1 cellular context compared by ENCODE assay signal in the genomic region with DNA sequence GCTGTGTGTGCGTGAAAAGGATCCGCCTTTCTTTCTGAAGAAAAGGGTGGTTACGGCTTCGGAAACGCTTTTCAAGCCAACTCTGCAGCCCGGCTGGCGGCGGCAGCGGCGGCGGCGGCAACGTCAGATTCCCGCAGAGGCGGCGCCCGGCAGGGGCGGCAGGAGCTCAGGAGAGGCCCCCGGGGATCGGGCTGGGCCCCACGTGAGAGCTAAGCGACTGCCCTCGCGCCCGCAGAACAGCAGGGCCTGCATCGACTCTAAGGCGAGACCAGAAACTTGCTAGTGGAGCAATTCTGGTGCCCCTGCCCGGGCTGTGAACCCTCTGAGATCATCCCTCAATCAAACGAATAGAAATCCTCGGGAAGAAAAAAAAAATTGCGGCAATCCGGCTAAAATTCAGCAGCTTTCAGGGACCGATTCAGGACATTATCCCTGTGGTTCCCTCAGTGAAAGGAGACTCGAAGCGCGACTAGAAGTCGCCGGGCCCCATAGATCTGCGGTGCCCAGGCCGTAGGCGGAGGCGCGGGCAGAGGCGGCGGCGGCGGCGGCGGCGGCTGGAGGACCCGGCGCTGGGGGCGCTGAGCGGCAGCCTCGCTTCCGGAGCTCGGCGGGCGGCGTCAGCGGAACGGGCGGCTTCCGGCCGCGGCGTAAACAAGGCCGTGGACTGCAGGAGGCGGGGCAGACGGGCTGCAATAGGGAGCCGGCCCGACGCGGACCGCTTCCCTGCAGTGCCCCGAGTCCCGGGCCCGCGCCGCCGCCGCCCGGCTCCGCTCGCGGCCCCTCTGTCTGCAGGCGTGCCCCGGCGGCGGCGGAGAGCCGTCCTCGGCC.
TF ChIP-seq lines count a peak whose summit lies in the region.

A gene with protein sequence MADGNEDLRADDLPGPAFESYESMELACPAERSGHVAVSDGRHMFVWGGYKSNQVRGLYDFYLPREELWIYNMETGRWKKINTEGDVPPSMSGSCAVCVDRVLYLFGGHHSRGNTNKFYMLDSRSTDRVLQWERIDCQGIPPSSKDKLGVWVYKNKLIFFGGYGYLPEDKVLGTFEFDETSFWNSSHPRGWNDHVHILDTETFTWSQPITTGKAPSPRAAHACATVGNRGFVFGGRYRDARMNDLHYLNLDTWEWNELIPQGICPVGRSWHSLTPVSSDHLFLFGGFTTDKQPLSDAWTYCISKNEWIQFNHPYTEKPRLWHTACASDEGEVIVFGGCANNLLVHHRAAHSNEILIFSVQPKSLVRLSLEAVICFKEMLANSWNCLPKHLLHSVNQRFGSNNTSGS (plus strand): TSS at position 681 of the 828 bp plus-strand sequence. CDS start 316 bp downstream, outside the sequence.

TF ChIP-seq in HCT116, 20 proteins besides CTCF, POLR2A, EP300 and RAD21 (continued from another document):
- TF ChIP-seq YY1 (IDR thresholded peaks at IDR 0.05; ENCODE audit: extremely low read depth, insufficient replicate concordance, low read depth, low read length) (peak; percentile 6), JUND (IDR thresholded peaks at IDR 0.05) (0 out of 2 replicates have a peak, but pooled peaks have one; percentile 16), CBX3 (IDR thresholded peaks at IDR 0.05; ENCODE audit: low read depth) (peak; percentile 61; the same call in 1 of the 2 replicates), POLR2AphosphoS5 (IDR thresholded peaks at IDR 0.05; ENCODE audit: low read depth, low read length) (peak; percentile 88), SIN3A (IDR thresholded peaks at IDR 0.05; ENCODE audit: low read depth) (peak; percentile 62), SRF (IDR thresholded peaks at IDR 0.05; ENCODE audit: low read depth) (peak; percentile 54; the same call in 1 of the 2 replicates), ZFX (IDR thresholded peaks at IDR 0.05) (peak; percentile 87), TCF7L2 (IDR thresholded peaks at IDR 0.05; ENCODE audit: borderline replicate concordance, extremely low read depth, insufficient read depth, insufficient read length) (peak; percentile 46), ZNF274 (IDR thresholded peaks at IDR 0.05; ENCODE audit: low read depth, low read length) (no peak)
- TF ChIP-seq, protein P1, sequence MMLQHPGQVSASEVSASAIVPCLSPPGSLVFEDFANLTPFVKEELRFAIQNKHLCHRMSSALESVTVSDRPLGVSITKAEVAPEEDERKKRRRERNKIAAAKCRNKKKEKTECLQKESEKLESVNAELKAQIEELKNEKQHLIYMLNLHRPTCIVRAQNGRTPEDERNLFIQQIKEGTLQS (IDR thresholded peaks at IDR 0.05) = no peak
- TF ChIP-seq, protein P2, sequence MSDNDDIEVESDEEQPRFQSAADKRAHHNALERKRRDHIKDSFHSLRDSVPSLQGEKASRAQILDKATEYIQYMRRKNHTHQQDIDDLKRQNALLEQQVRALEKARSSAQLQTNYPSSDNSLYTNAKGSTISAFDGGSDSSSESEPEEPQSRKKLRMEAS (IDR thresholded peaks at IDR 0.05) = peak; percentile 63
